In the genomic region with DNA sequence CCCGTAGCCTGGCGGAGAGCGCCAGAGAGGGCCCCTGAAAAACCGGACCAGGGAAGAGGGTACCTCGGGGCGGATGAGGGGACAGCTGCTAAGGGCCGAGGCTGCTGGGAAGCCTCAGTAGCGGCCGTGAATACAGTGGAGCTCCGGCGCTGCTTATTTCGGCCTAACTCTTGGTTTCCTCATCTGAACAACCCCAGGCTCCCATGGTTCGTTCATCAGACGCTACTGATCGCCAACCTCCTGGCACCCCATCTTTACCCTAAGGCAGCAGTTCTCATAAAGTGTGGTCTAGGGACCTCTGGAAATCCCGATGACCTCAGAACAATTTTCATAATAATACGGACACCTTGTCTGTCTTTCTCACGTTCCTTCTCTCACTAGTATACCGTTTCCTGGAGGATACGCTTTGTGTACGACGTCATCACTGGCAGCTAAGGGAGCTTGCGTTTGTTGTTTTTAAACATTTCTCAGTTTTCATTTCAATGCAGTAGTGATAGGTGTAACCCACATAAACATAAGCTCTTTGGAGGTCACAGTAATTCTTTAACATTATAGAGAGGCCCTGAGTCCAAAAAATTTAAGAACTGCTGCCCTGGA, we compare ENCODE assay signal across 8 cellular contexts. TPM values are rescaled to one million over a fixed set of nuclear protein-coding genes. Genes with fewer than 3 reads are reported as not detected.
DNase-seq lines count a peak whose midpoint lies in the region; ATAC-seq and TF ChIP-seq lines count a peak whose summit lies in the region.

No MANE protein-coding gene starts in this region.

- H3K79me2 ChIP-seq in neural cell (replicated peaks; ENCODE audit: insufficient read depth, low read length), result peaks cover 39% of the 10 kb centered on the region

- H3K9me2 ChIP-seq in neural cell (ENCODE audit: insufficient read depth, low read length), result no peaks in the 10 kb centered on the region

- H3K36me3 ChIP-seq in SJSA1 (no peaks in the 10 kb centered on the region), neural cell (ENCODE audit: insufficient read depth, low read length) (no peaks in the 10 kb centered on the region)

- TF ChIP-seq RAD21 in neural cell (conservative IDR thresholded peaks at IDR 0.05), result no peak

- no peak for TF ChIP-seq CTCF in neural cell (IDR thresholded peaks at IDR 0.05; ENCODE audit: poor library complexity, severe bottlenecking)

- peak overlapping the region; percentile 99 for H3K27ac ChIP-seq in SJSA1
- H3K27ac ChIP-seq in epithelial cell of prostate, result peak overlapping the region; percentile 75
- peak overlapping the region; percentile 94 for H3K27ac ChIP-seq in neural cell (ENCODE audit: low read length)

- no peaks in the 10 kb centered on the region for H4K20me1 ChIP-seq in neural cell (ENCODE audit: insufficient read depth)

- TF ChIP-seq EP300 in neural cell (conservative IDR thresholded peaks at IDR 0.05; ENCODE audit: poor library complexity, severe bottlenecking), result peak; percentile 63

- H3K4me1 ChIP-seq in SJSA1 (replicated peaks), result no peaks in the 10 kb centered on the region; the same call in 1 of the 2 replicates

- H3F3A ChIP-seq in neural cell (ENCODE audit: insufficient read depth, low read length, poor library complexity, severe bottlenecking), result no peaks in the 10 kb centered on the region

- H3K9me3 ChIP-seq in SJSA1 (replicated peaks) (no peaks in the 10 kb centered on the region), neural cell (ENCODE audit: low read length) (no peaks in the 10 kb centered on the region)

- H2AFZ ChIP-seq in neural cell (ENCODE audit: low read depth, low read length), result peak overlapping the region; percentile 87

- H3K4me3 ChIP-seq in SJSA1 (peak overlapping the region; percentile 67), neural cell (ENCODE audit: low read length) (peak overlapping the region; percentile 83)

- DNase-seq in COLO668 (lab: John Stamatoyannopoulos, UW; ENCODE audit: unreplicated experiment) (peak; percentile 41), SJSA1 (ENCODE audit: low read depth in 1 of 2, low spot score in 2 of 2) (no peak), epithelial cell of prostate (ENCODE audit: low read depth, low spot score) (no peak), glomerular visceral epithelial cell (ENCODE audit: extremely low spot score) (no peak), NCI-H446 (lab: John Stamatoyannopoulos, UW) (no peak)

- ATAC-seq in GM19328 (IDR thresholded peaks at IDR 0.05; ENCODE audit: unreplicated experiment) (peak; percentile 32), HG03280 (IDR thresholded peaks at IDR 0.05; ENCODE audit: unreplicated experiment) (peak; percentile 40)

- peak overlapping the region; percentile 44 for H3K4me2 ChIP-seq in neural cell (ENCODE audit: low read length)

- H3K9ac ChIP-seq in neural cell (ENCODE audit: low read length), result peak overlapping the region; percentile 89

- H3K27me3 ChIP-seq in SJSA1 (replicated peaks), result no peaks in the 10 kb centered on the region
- no peaks in the 10 kb centered on the region for H3K27me3 ChIP-seq in neural cell (ENCODE audit: insufficient read depth, low read depth, low read length)

TF ChIP-seq in neural cell, 6 proteins besides CTCF, POLR2A, EP300 and RAD21:
- TF ChIP-seq POLR2AphosphoS5 (IDR thresholded peaks at IDR 0.05), result peak; percentile 81
- peak; percentile 46 for TF ChIP-seq MXI1 (conservative IDR thresholded peaks at IDR 0.05; ENCODE audit: poor library complexity, severe bottlenecking)
- TF ChIP-seq TAF1 (IDR thresholded peaks at IDR 0.05; ENCODE audit: low read depth), result no peak
- TF ChIP-seq EZH2 (IDR thresholded peaks at IDR 0.05; ENCODE audit: borderline replicate concordance, insufficient read depth, low read length, poor library complexity, severe bottlenecking), result no peak
- peak; percentile 24 for TF ChIP-seq SMC3 (conservative IDR thresholded peaks at IDR 0.05; ENCODE audit: poor library complexity)
- TF ChIP-seq, protein P1, sequence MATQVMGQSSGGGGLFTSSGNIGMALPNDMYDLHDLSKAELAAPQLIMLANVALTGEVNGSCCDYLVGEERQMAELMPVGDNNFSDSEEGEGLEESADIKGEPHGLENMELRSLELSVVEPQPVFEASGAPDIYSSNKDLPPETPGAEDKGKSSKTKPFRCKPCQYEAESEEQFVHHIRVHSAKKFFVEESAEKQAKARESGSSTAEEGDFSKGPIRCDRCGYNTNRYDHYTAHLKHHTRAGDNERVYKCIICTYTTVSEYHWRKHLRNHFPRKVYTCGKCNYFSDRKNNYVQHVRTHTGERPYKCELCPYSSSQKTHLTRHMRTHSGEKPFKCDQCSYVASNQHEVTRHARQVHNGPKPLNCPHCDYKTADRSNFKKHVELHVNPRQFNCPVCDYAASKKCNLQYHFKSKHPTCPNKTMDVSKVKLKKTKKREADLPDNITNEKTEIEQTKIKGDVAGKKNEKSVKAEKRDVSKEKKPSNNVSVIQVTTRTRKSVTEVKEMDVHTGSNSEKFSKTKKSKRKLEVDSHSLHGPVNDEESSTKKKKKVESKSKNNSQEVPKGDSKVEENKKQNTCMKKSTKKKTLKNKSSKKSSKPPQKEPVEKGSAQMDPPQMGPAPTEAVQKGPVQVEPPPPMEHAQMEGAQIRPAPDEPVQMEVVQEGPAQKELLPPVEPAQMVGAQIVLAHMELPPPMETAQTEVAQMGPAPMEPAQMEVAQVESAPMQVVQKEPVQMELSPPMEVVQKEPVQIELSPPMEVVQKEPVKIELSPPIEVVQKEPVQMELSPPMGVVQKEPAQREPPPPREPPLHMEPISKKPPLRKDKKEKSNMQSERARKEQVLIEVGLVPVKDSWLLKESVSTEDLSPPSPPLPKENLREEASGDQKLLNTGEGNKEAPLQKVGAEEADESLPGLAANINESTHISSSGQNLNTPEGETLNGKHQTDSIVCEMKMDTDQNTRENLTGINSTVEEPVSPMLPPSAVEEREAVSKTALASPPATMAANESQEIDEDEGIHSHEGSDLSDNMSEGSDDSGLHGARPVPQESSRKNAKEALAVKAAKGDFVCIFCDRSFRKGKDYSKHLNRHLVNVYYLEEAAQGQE (IDR thresholded peaks at IDR 0.05; ENCODE audit: borderline replicate concordance), result no peak

RNA-seq across cellular contexts. Expression of a gene that starts 0.7 kb away (rescaled TPM):
- 18.6 and 23.6 TPM in 2 replicates for total RNA-seq in SJSA1 (2014; rRNA removed; shearing (Covaris generic))
- 60.5 and 60.7 TPM in 2 replicates for polyA plus RNA-seq in neural cell
- polyA minus RNA-seq in neural cell, result 42.4 and 44.7 TPM in 2 replicates

RNA-seq across cellular contexts. Expression of a gene that starts 59.5 kb away (rescaled TPM):
- 2.8 and 3.1 TPM in 2 replicates for total RNA-seq in SJSA1 (2014; rRNA removed; shearing (Covaris generic))
- not detected in 2 replicates for polyA plus RNA-seq in neural cell
- not detected in 2 replicates for polyA minus RNA-seq in neural cell
